1 cellular context compared by ENCODE assay signal in genomic region chr17:32445075-32445427, GRCh38.
TF ChIP-seq lines count a peak whose summit lies in the region.

No MANE protein-coding gene starts in this region.

TF ChIP-seq in K562, 482 proteins besides CTCF, POLR2A, EP300 and RAD21 (continued from another document):
- TF ChIP-seq, protein P1, sequence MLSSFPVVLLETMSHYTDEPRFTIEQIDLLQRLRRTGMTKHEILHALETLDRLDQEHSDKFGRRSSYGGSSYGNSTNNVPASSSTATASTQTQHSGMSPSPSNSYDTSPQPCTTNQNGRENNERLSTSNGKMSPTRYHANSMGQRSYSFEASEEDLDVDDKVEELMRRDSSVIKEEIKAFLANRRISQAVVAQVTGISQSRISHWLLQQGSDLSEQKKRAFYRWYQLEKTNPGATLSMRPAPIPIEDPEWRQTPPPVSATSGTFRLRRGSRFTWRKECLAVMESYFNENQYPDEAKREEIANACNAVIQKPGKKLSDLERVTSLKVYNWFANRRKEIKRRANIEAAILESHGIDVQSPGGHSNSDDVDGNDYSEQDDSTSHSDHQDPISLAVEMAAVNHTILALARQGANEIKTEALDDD (IDR thresholded peaks at IDR 0.05): peak; percentile 95
- TF ChIP-seq MEIS2 (IDR thresholded peaks at IDR 0.05; ENCODE audit: partially characterized antibody) (no peak), ZKSCAN1 (IDR thresholded peaks at IDR 0.05; ENCODE audit: low read depth, low read length) (0 out of 2 replicates have a peak, but pooled peaks have one; percentile 21), ZNF146 (CRISPR knock-in tag; IDR thresholded peaks at IDR 0.05; ENCODE audit: unreplicated experiment) (no peak), HDAC1 (IDR thresholded peaks at IDR 0.05) (peak in 1 of 2 experiments; percentile 26; a peak in 1 of 4 replicates), SMARCA4 (IDR thresholded peaks at IDR 0.05) (0 out of 2 replicates have a peak, but pooled peaks have one; percentile 22), EZH2 (IDR thresholded peaks at IDR 0.05; ENCODE audit: borderline replicate concordance, low read depth, low read length) (no peak), PREB (CRISPR knock-in tag; IDR thresholded peaks at IDR 0.05) (peak; percentile 14; the same call in 1 of the 2 replicates), TAF1 (IDR thresholded peaks at IDR 0.05; ENCODE audit: control insufficient read depth, extremely low read depth, insufficient read depth, low read length, severe bottlenecking) (peak; percentile 63), ZNF134 (CRISPR knock-in tag; conservative IDR thresholded peaks at IDR 0.05) (no peak), ZNF830 (CRISPR knock-in tag; IDR thresholded peaks at IDR 0.05) (no peak), POLR2AphosphoS2 (IDR thresholded peaks at IDR 0.05; ENCODE audit: low read length) (no peak), ZNF263 (CRISPR knock-in tag; IDR thresholded peaks at IDR 0.05; ENCODE audit: borderline replicate concordance) (no peak), DIDO1 (tag; IDR thresholded peaks at IDR 0.05; ENCODE audit: low read depth) (no peak), YY1 (IDR thresholded peaks at IDR 0.05; ENCODE audit: borderline replicate concordance in 1 of 3, control insufficient read depth in 1 of 3, extremely low read depth in 1 of 3, insufficient read depth in 3 of 3, insufficient read length in 1 of 3, insufficient replicate concordance in 2 of 3, low read depth in 1 of 3, low read length in 2 of 3) (no peak), SAFB2 (IDR thresholded peaks at IDR 0.05; ENCODE audit: borderline replicate concordance, low read depth, low read length, severe bottlenecking) (no peak), ZNF408 (CRISPR knock-in tag; IDR thresholded peaks at IDR 0.05; ENCODE audit: low read depth) (no peak), ZNF57 (CRISPR knock-in tag; IDR thresholded peaks at IDR 0.05) (no peak), TEAD1 (CRISPR knock-in tag; IDR thresholded peaks at IDR 0.05) (0 out of 4 replicates have a peak, but pooled peaks of 1 of the 2 experiments have one; percentile 5), KLF10 (CRISPR knock-in tag; IDR thresholded peaks at IDR 0.05) (no peak), NRF1 (conservative IDR thresholded peaks at IDR 0.05 in 1 of 2, IDR thresholded peaks at IDR 0.05 in 1 of 2) (0 out of 4 replicates have a peak, but pooled peaks of 1 of the 2 experiments have one; percentile 21), NR2C1 (IDR thresholded peaks at IDR 0.05) (no peak), NR2C1 (tag; IDR thresholded peaks at IDR 0.05) (no peak), MBD2 (IDR thresholded peaks at IDR 0.05; ENCODE audit: borderline replicate concordance, low read depth) (0 out of 2 replicates have a peak, but pooled peaks have one; percentile 17), ZNF436 (CRISPR knock-in tag; IDR thresholded peaks at IDR 0.05) (no peak), POLR2AphosphoS5 (IDR thresholded peaks at IDR 0.05; ENCODE audit: control insufficient read depth, insufficient read depth, low read depth, low read length) (0 out of 2 replicates have a peak, but pooled peaks have one; percentile 38), BACH1 (tag; IDR thresholded peaks at IDR 0.05) (no peak), ZNF311 (CRISPR knock-in tag; IDR thresholded peaks at IDR 0.05) (no peak), CBX1 (IDR thresholded peaks at IDR 0.05; ENCODE audit: low read depth) (no peak), HDAC3 (IDR thresholded peaks at IDR 0.05; ENCODE audit: borderline replicate concordance, partially characterized antibody) (no peak), IRF2 (CRISPR knock-in tag; IDR thresholded peaks at IDR 0.05) (no peak), ATF1 (CRISPR knock-in tag; IDR thresholded peaks at IDR 0.05) (no peak), ATF1 (tag; IDR thresholded peaks at IDR 0.05) (no peak), MAZ (CRISPR knock-in tag; conservative IDR thresholded peaks at IDR 0.05 in 1 of 2, IDR thresholded peaks at IDR 0.05 in 1 of 2) (peak in 1 of 2 experiments; percentile 35; a peak in 1 of 4 replicates), EP400 (IDR thresholded peaks at IDR 0.05) (no peak), ZNF395 (CRISPR knock-in tag; IDR thresholded peaks at IDR 0.05) (0 out of 2 replicates have a peak, but pooled peaks have one; percentile 0), NR4A1 (CRISPR knock-in tag; IDR thresholded peaks at IDR 0.05) (no peak), NR4A1 (tag; IDR thresholded peaks at IDR 0.05) (no peak)
- TF ChIP-seq, protein P2, sequence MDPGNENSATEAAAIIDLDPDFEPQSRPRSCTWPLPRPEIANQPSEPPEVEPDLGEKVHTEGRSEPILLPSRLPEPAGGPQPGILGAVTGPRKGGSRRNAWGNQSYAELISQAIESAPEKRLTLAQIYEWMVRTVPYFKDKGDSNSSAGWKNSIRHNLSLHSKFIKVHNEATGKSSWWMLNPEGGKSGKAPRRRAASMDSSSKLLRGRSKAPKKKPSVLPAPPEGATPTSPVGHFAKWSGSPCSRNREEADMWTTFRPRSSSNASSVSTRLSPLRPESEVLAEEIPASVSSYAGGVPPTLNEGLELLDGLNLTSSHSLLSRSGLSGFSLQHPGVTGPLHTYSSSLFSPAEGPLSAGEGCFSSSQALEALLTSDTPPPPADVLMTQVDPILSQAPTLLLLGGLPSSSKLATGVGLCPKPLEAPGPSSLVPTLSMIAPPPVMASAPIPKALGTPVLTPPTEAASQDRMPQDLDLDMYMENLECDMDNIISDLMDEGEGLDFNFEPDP (CRISPR knock-in tag; IDR thresholded peaks at IDR 0.05): no peak
- TF ChIP-seq, protein P3, sequence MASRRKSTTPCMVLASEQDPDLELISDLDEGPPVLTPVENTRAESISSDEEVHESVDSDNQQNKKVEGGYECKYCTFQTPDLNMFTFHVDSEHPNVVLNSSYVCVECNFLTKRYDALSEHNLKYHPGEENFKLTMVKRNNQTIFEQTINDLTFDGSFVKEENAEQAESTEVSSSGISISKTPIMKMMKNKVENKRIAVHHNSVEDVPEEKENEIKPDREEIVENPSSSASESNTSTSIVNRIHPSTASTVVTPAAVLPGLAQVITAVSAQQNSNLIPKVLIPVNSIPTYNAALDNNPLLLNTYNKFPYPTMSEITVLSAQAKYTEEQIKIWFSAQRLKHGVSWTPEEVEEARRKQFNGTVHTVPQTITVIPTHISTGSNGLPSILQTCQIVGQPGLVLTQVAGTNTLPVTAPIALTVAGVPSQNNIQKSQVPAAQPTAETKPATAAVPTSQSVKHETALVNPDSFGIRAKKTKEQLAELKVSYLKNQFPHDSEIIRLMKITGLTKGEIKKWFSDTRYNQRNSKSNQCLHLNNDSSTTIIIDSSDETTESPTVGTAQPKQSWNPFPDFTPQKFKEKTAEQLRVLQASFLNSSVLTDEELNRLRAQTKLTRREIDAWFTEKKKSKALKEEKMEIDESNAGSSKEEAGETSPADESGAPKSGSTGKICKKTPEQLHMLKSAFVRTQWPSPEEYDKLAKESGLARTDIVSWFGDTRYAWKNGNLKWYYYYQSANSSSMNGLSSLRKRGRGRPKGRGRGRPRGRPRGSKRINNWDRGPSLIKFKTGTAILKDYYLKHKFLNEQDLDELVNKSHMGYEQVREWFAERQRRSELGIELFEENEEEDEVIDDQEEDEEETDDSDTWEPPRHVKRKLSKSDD (conservative IDR thresholded peaks at IDR 0.05; ENCODE audit: low read length): no peak
